In genomic region chr13:95058680-95059079, GRCh38 we compare ENCODE assay signal across 23 cellular contexts.
DNase-seq lines count a peak whose midpoint lies in the region; ATAC-seq and TF ChIP-seq lines count a peak whose summit lies in the region.
"Had no signal": no experiment of that assay in that cellular context is flagged by ENCODE, and none has a peak within 500 bp of the region (broad histone marks: within the 10 kb centered on the region; RNA-seq: fewer than 3 reads in every experiment).

No MANE protein-coding gene starts in this region.

- H3K4me3 ChIP-seq in neural progenitor cell (no peak overlapping the region), psoas muscle (no peak overlapping the region)
- H3K4me3 ChIP-seq: A549, BLaER1, GM12878, GM23248, HAP-1 had no signal

- peaks cover 53% of the 10 kb centered on the region for H3F3A ChIP-seq in neural progenitor cell (ENCODE audit: low read depth)

- peak overlapping the region; percentile 52 for H3K4me2 ChIP-seq in neural progenitor cell
- H3K4me2 ChIP-seq: A549, BLaER1 had no signal

- no peaks in the 10 kb centered on the region for H3K79me2 ChIP-seq in neural progenitor cell (ENCODE audit: low read depth)

- H3K4me1 Mint-ChIP-seq in WTC11 (peaks cover 16% of the 10 kb centered on the region), neural progenitor cell (peaks cover 15% of the 10 kb centered on the region)
- no peaks in the 10 kb centered on the region for H3K4me1 Mint-ChIP-seq in activated naive CD4-positive, alpha-beta T cell treated with anti-CD3 and anti-CD28 coated beads, Interleukin-2, amount 10 ng/mL, durations not matched to agents 7 days and 5 days
- no peaks in the 10 kb centered on the region for H3K4me1 Mint-ChIP-seq in T-helper 2 cell treated with Interferon-gamma antibody and Interleukin-4, amounts not matched to agents 5 μg/mL and 100 μg/mL, for 36 hours (ENCODE audit: low read depth)
- H3K4me1 Mint-ChIP-seq: B cell had no signal

- intact Hi-C loops in psoas muscle (cut with DNase I): no loop called here

- DNase-seq in WTC11 (ENCODE audit: low spot score): no peak
- no peak for DNase-seq in neural progenitor cell (ENCODE audit: low spot score)
- DNase-seq in psoas muscle: peak in 1 of 2 donors; percentile 68
- no peak for DNase-seq in ACHN
- no peak for DNase-seq in activated naive CD4-positive, alpha-beta T cell treated with anti-CD3 and anti-CD28 coated beads, Interleukin-2, amount 10 ng/mL, durations not matched to agents 7 days and 5 days
- no peak for DNase-seq in NCI-H345 treated with DMSO at 0.1 percent for 48 hours (lab: John Stamatoyannopoulos, UW; ENCODE audit: unreplicated experiment)
- no peak for DNase-seq in T-helper 2 cell treated with Interferon-gamma antibody and Interleukin-4, amounts not matched to agents 5 μg/mL and 100 μg/mL, for 36 hours (ENCODE audit: low spot score)
- DNase-seq: 8988T; CD4-positive, CD25-positive, alpha-beta regulatory T cell; CD8-positive, alpha-beta T cell; DMS 273 treated with DMSO at 0.1 percent for 48 hours; DMS79; EL; GDM1; GM23248; HFFc6 had no signal

- H3K9me3 Mint-ChIP-seq in WTC11 (no peaks in the 10 kb centered on the region), neural progenitor cell (no peaks in the 10 kb centered on the region)
- no peaks in the 10 kb centered on the region for H3K9me3 Mint-ChIP-seq in activated naive CD4-positive, alpha-beta T cell treated with anti-CD3 and anti-CD28 coated beads, Interleukin-2, amount 10 ng/mL, durations not matched to agents 7 days and 5 days
- H3K9me3 Mint-ChIP-seq in T-helper 2 cell treated with Interferon-gamma antibody and Interleukin-4, amounts not matched to agents 5 μg/mL and 100 μg/mL, for 36 hours: no peaks in the 10 kb centered on the region
- H3K9me3 Mint-ChIP-seq: CD4-positive, CD25-positive, alpha-beta regulatory T cell; CD8-positive, alpha-beta T cell; HFFc6 had no signal

- TF ChIP-seq CTCF in WTC11 (IDR thresholded peaks at IDR 0.05) (no peak), neural progenitor cell (IDR thresholded peaks at IDR 0.05) (no peak), psoas muscle (IDR thresholded peaks at IDR 0.05) (no peak)

- 49 to 77% (median 56%) methylated on average over 7 of the region's 7 CpGs for WGBS in psoas muscle, 3 donors

- CTCF ChIA-PET in WTC11 (lab: Charles Lee): interaction anchor here (0.6 kb wide), 1 partner anchor 24 kb away, joined by 4 read pairs; no protein-coding TSS in a partner anchor
- CTCF ChIA-PET in activated naive CD4-positive, alpha-beta T cell treated with anti-CD3 and anti-CD28 coated beads, Interleukin-2, amount 10 ng/mL, durations not matched to agents 7 days and 5 days (lab: Charles Lee): no interaction called here

- no peaks in the 10 kb centered on the region for H3K36me3 Mint-ChIP-seq in WTC11
- H3K36me3 Mint-ChIP-seq in neural progenitor cell: peaks cover 13% of the 10 kb centered on the region
- H3K36me3 Mint-ChIP-seq in activated naive CD4-positive, alpha-beta T cell treated with anti-CD3 and anti-CD28 coated beads, Interleukin-2, amount 10 ng/mL, durations not matched to agents 7 days and 5 days: no peaks in the 10 kb centered on the region
- no peaks in the 10 kb centered on the region for H3K36me3 Mint-ChIP-seq in T-helper 2 cell treated with Interferon-gamma antibody and Interleukin-4, amounts not matched to agents 5 μg/mL and 100 μg/mL, for 36 hours (ENCODE audit: low read depth)

- H3K4me3 Mint-ChIP-seq in WTC11 (no peak overlapping the region), neural progenitor cell (no peak overlapping the region)
- H3K4me3 Mint-ChIP-seq in activated naive CD4-positive, alpha-beta T cell treated with anti-CD3 and anti-CD28 coated beads, Interleukin-2, amount 10 ng/mL, durations not matched to agents 7 days and 5 days: no peak overlapping the region
- H3K4me3 Mint-ChIP-seq in T-helper 2 cell treated with Interferon-gamma antibody and Interleukin-4, amounts not matched to agents 5 μg/mL and 100 μg/mL, for 36 hours: no peak overlapping the region
- H3K4me3 Mint-ChIP-seq: B cell; CD4-positive, CD25-positive, alpha-beta regulatory T cell; CD8-positive, alpha-beta T cell; HFFc6 had no signal

- peak overlapping the region; percentile 82; the same call in 1 of the 2 replicates for H3K27ac Mint-ChIP-seq in WTC11
- H3K27ac Mint-ChIP-seq in neural progenitor cell: no peak overlapping the region
- no peak overlapping the region for H3K27ac Mint-ChIP-seq in activated naive CD4-positive, alpha-beta T cell treated with anti-CD3 and anti-CD28 coated beads, Interleukin-2, amount 10 ng/mL, durations not matched to agents 7 days and 5 days
- H3K27ac Mint-ChIP-seq in T-helper 2 cell treated with Interferon-gamma antibody and Interleukin-4, amounts not matched to agents 5 μg/mL and 100 μg/mL, for 36 hours: no peak overlapping the region
- H3K27ac Mint-ChIP-seq: B cell; CD4-positive, CD25-positive, alpha-beta regulatory T cell; CD8-positive, alpha-beta T cell; HFFc6 had no signal

- no peaks in the 10 kb centered on the region for H4K20me1 ChIP-seq in neural progenitor cell (ENCODE audit: low read depth)
- H4K20me1 ChIP-seq: BLaER1 had no signal

- H3K27me3 ChIP-seq in neural progenitor cell: no peaks in the 10 kb centered on the region
- H3K27me3 ChIP-seq in psoas muscle (ENCODE audit: insufficient read depth in 3 of 3, low read length in 2 of 3): no peaks in the 10 kb centered on the region
- H3K27me3 ChIP-seq: BLaER1 had no signal

- in situ Hi-C loops in ACHN (cut with HindIII; ENCODE audit: low pct_ligation_motif_present, low pct_unique_long_range_greater_than_20kb, low sequenced_read_pairs): no loop called here

- no peaks in the 10 kb centered on the region for H3K27me3 Mint-ChIP-seq in WTC11 (ENCODE audit: low read depth)
- no peaks in the 10 kb centered on the region for H3K27me3 Mint-ChIP-seq in neural progenitor cell (ENCODE audit: insufficient read depth, low read depth)
- H3K27me3 Mint-ChIP-seq in activated naive CD4-positive, alpha-beta T cell treated with anti-CD3 and anti-CD28 coated beads, Interleukin-2, amount 10 ng/mL, durations not matched to agents 7 days and 5 days: no peaks in the 10 kb centered on the region
- H3K27me3 Mint-ChIP-seq in T-helper 2 cell treated with Interferon-gamma antibody and Interleukin-4, amounts not matched to agents 5 μg/mL and 100 μg/mL, for 36 hours (ENCODE audit: low read depth): no peaks in the 10 kb centered on the region
- H3K27me3 Mint-ChIP-seq: B cell; CD4-positive, CD25-positive, alpha-beta regulatory T cell had no signal

- peaks cover 58% of the 10 kb centered on the region for H3K4me1 ChIP-seq in neural progenitor cell
- H3K4me1 ChIP-seq in psoas muscle: peaks cover 21% of the 10 kb centered on the region
- H3K4me1 ChIP-seq: A549, BLaER1 had no signal

- ATAC-seq in WTC11 (no peak), esophagus mucosa (peak; percentile 94), psoas muscle (peak; percentile 83 to 97 (median 88))
- ATAC-seq: A549; CD8-positive, alpha-beta T cell; GM12878 had no signal

- no peak overlapping the region for H3K27ac ChIP-seq in neural progenitor cell
- peak overlapping the region; percentile 69 for H3K27ac ChIP-seq in psoas muscle
- H3K27ac ChIP-seq: A549, BLaER1, C4-2B, GM23248 had no signal

- no peak overlapping the region for H3K9ac ChIP-seq in neural progenitor cell
- H3K9ac ChIP-seq: BLaER1, GM23248 had no signal

- no peaks in the 10 kb centered on the region for H3K36me3 ChIP-seq in neural progenitor cell
- H3K36me3 ChIP-seq in psoas muscle (ENCODE audit: insufficient read depth in 1 of 2, low read depth in 1 of 2): peaks cover 0 to 3% of the 10 kb centered on the region in 2 donors
- H3K36me3 ChIP-seq: HAP-1 had no signal

- no peak overlapping the region for H2AFZ ChIP-seq in neural progenitor cell (replicated peaks)
- H2AFZ ChIP-seq: GM23248 had no signal

- POLR2A ChIA-PET in WTC11 (lab: Charles Lee): no interaction called here

- H3K9me3 ChIP-seq in neural progenitor cell (ENCODE audit: low read depth) (no peaks in the 10 kb centered on the region), psoas muscle (no peaks in the 10 kb centered on the region)
- H3K9me3 ChIP-seq: A549, BLaER1, HAP-1 had no signal

TF ChIP-seq in WTC11, 78 proteins besides CTCF, POLR2A, EP300 and RAD21:
- peak; percentile 71; the same call in 1 of the 2 replicates for TF ChIP-seq ZNF121 (CRISPR knock-in tag; IDR thresholded peaks at IDR 0.05)
- no peak for TF ChIP-seq KAT7 (CRISPR knock-in tag; IDR thresholded peaks at IDR 0.05; ENCODE audit: borderline replicate concordance)
- no peak for TF ChIP-seq E2F1 (CRISPR knock-in tag; IDR thresholded peaks at IDR 0.05)
